Comparison of ENCODE assay signal across 19 cellular contexts in genomic region chr1:114554577-114554976, GRCh38. TPM values are rescaled to one million over a fixed set of nuclear protein-coding genes. Genes with fewer than 3 reads are reported as not detected.
A peak's percentile ranks its signal among the peaks of the same experiment; 100 is the strongest.
DNase-seq lines count a peak whose midpoint lies in the region; ATAC-seq, FAIRE-seq and TF ChIP-seq lines count a peak whose summit lies in the region.
"Had no signal": no experiment of that assay in that cellular context is flagged by ENCODE, and none has a peak within 500 bp of the region (broad histone marks: within the 10 kb centered on the region; RNA-seq: fewer than 3 reads in every experiment).

No MANE protein-coding gene starts in this region.

- H3K4me1 ChIP-seq in small intestine (ENCODE audit: control insufficient read depth in 2 of 2, insufficient read depth in 1 of 2, low read depth in 1 of 2, low read length in 1 of 2) (no peaks in the 10 kb centered on the region), upper lobe of right lung (no peaks in the 10 kb centered on the region)

- no peak for TF ChIP-seq POLR2A in lower leg skin (IDR thresholded peaks at IDR 0.05)

- H3K27ac ChIP-seq in RWPE1 (no peak overlapping the region), small intestine (ENCODE audit: low read depth in 1 of 2, low read length in 1 of 2) (no peak overlapping the region), upper lobe of right lung (no peak overlapping the region)
- H3K27ac ChIP-seq: KMS-11 had no signal

- no peak for TF ChIP-seq CTCF in RWPE1 (conservative IDR thresholded peaks at IDR 0.05; ENCODE audit: low read depth)
- no peak for TF ChIP-seq CTCF in upper lobe of right lung (IDR thresholded peaks at IDR 0.05)
- no peak for TF ChIP-seq CTCF in lower leg skin (IDR thresholded peaks at IDR 0.05)

- H3K4me3 ChIP-seq in small intestine (ENCODE audit: low read depth in 1 of 2, low read length in 2 of 2) (no peak overlapping the region), upper lobe of right lung (no peak overlapping the region), lower leg skin (ENCODE audit: low read depth, poor library complexity, severe bottlenecking) (no peak overlapping the region)

- CTCF ChIA-PET in RWPE1 (lab: Yijun Ruan, JAX), result interaction anchor here (0.9 kb wide), 1 partner anchor 208 kb away, joined by 3 read pairs; no protein-coding TSS in a partner anchor

- no peak for FAIRE-seq in small intestine (lab: Jason Lieb, UNC)
- FAIRE-seq: GM12892, HTR-8/SVneo had no signal

- no peaks in the 10 kb centered on the region for H3K27me3 ChIP-seq in small intestine (ENCODE audit: control insufficient read depth in 2 of 2, insufficient read depth in 2 of 2, low read length in 2 of 2)
- no peaks in the 10 kb centered on the region for H3K27me3 ChIP-seq in upper lobe of right lung

- POLR2A ChIA-PET in RWPE1 (lab: Yijun Ruan, JAX; ENCODE audit: low non-redundant PET), result no interaction called here

- intact Hi-C loops in upper lobe of right lung (cut with DNase I), result no loop called here
- intact Hi-C loops in lower leg skin (cut with DNase I; ENCODE audit: low total_unique reads), result no loop called here

- 23 to 70% (median 42%) methylated on average over 2 of the region's 2 CpGs for whole genome bisulfite sequencing in small intestine, 3 donors
- WGBS in lower leg skin, 2 donors, result 52 to 53% methylated on average over 2 of the region's 2 CpGs

- ATAC-seq in esophagus mucosa (peak; percentile 64), upper lobe of right lung (no peak)

- H3K36me3 ChIP-seq in small intestine (ENCODE audit: control insufficient read depth in 2 of 2, insufficient read depth in 2 of 2, low read length in 2 of 2), result no peaks in the 10 kb centered on the region
- no peaks in the 10 kb centered on the region for H3K36me3 ChIP-seq in upper lobe of right lung

- DNase-seq in M059J (ENCODE audit: low read depth) (peak; percentile 5), RWPE1 (ENCODE audit: low spot score) (peak; percentile 23), small intestine (peak; percentile 3), NCI-H510A treated with DMSO at 0.1 percent for 48 hours (lab: John Stamatoyannopoulos, UW) (no peak), upper lobe of right lung (no peak), lower leg skin (ENCODE audit: low spot score in 2 of 2) (no peak)
- DNase-seq: CD4-positive, CD25-positive, alpha-beta regulatory T cell; DMS 273 treated with DMSO at 0.1 percent for 48 hours; GOT3; HCEC 1CT; NCI-H1694; NCI-H2081; NCI-H2171 treated with DMSO at 0.1 percent for 48 hours; NCI-H69; NK-92 treated with Interleukin-12 subunit alpha and Interleukin-12 subunit beta, amount 100 ng/mL, for 24 hours had no signal

- no peaks in the 10 kb centered on the region for H3K9me3 ChIP-seq in small intestine (ENCODE audit: control insufficient read depth, low read depth)
- H3K9me3 ChIP-seq in upper lobe of right lung, result no peaks in the 10 kb centered on the region

RNA-seq across cellular contexts. Expression of gene BCAS2, which starts 26.8 kb away (rescaled TPM):
- 95.7 and 99.6 TPM in 2 replicates for total RNA-seq in M059J (2014; rRNA removed; shearing (Covaris generic))
- total RNA-seq in esophagus mucosa, result 31.1 TPM
- polyA plus RNA-seq in small intestine, result 10 to 100 TPM; 36.5 to 41.0 (median 39.4) TPM
- total RNA-seq in upper lobe of right lung, result 26.0 TPM
- total RNA-seq in lower leg skin, result 10 to 100 TPM; 30.0 to 38.6 (median 36.0) TPM

RNA-seq across cellular contexts. Expression of gene TRIM33, which starts 43.6 kb away (rescaled TPM):
- 20.6 and 25.0 TPM in 2 replicates for total RNA-seq in M059J (2014; rRNA removed; shearing (Covaris generic))
- total RNA-seq in esophagus mucosa (22.2 TPM), upper lobe of right lung (37.3 TPM), lower leg skin (10 to 100 TPM; 37.5 to 48.6 (median 41.1) TPM)
- polyA plus RNA-seq in small intestine, result 10 to 100 TPM in 1 of 3 donors, 1 to 10 TPM in 2; 6.9 to 12.7 (median 9.2) TPM

Comparison
In these comparisons a context has a peak if more than half of its experiments do, and no peak if none do; other contexts are left out.
1. DNase-seq: peak in M059J (single experiment), RWPE1 (single experiment) and small intestine (single experiment); none in NCI-H510A treated with DMSO at 0.1 percent for 48 hours (single experiment), upper lobe of right lung (single experiment) and lower leg skin (0 of 2).